In genomic region chr12:28129031-28129430, GRCh38 we compare ENCODE assay signal across 1 cellular context.
TF ChIP-seq lines count a peak whose summit lies in the region.

No MANE protein-coding gene starts in this region.

TF ChIP-seq in SK-N-SH treated with all-trans-retinoic acid at 6 μM for 48 hours, 23 proteins besides CTCF, POLR2A, EP300 and RAD21 (continued from another document):
- TF ChIP-seq TSHZ2 (CRISPR knock-in tag; IDR thresholded peaks at IDR 0.05) (no peak), ZC3H10 (CRISPR knock-in tag; IDR thresholded peaks at IDR 0.05) (peak; percentile 56), POU6F1 (CRISPR knock-in tag; IDR thresholded peaks at IDR 0.05; ENCODE audit: borderline replicate concordance, low read depth) (0 out of 2 replicates have a peak, but pooled peaks have one; percentile 27), ISL1 (CRISPR knock-in tag; IDR thresholded peaks at IDR 0.05) (peak; percentile 96), PATZ1 (CRISPR knock-in tag; IDR thresholded peaks at IDR 0.05; ENCODE audit: borderline replicate concordance) (no peak; the same call in none of the 2 replicates)
